Comparison of ENCODE assay signal across 14 cellular contexts in the genomic region with DNA sequence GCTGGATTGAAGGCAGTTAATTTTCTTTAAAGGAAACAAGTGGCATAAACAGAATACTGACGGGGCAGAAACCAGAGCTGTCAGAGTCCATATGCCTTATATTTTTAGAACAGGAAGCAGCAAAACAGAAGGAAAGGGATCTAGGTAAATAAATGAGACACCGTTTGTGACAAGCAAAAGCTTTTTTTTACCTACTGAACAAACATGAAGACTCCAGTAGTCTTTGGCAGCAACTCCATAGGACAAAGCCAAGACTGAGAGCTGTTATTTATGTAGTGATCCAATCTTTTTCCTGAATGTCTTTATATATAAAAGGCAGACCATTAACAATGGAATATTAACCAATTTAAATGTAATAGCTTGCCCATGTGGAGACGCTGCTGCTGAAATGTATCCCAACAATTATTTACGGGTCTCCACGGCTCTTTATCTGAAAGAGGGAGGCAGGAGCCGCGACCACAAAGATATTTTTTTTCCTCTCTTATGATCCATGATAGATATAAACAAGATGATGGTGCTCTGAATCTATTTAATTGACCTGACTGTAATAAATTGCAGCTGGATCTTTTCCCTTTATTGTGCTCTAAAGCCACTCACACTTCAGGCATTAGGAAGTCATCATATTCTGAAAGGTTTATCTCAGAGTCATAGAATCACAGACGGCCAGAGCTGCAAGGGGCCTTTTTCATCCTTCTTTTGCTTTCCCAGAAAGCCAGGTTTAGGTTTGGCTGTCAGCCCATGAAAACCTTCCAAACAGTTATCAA.
DNase-seq lines count a peak whose midpoint lies in the region; ATAC-seq and TF ChIP-seq lines count a peak whose summit lies in the region.
"Had no signal": no experiment of that assay in that cellular context is flagged by ENCODE, and none has a peak within 500 bp of the region (broad histone marks: within the 10 kb centered on the region; RNA-seq: fewer than 3 reads in every experiment).

No MANE protein-coding gene starts in this region.

- H3K9me3 Mint-ChIP-seq in activated CD8-positive, alpha-beta T cell treated with anti-CD3 and anti-CD28 coated beads for 36 hours: no peaks in the 10 kb centered on the region
- H3K9me3 Mint-ChIP-seq: activated CD4-positive, alpha-beta T cell treated with anti-CD3 and anti-CD28 coated beads, Interleukin-2, amount 10 ng/mL, durations not matched to agents 24 days and 14 days had no signal

- 11% methylated on average over 8 of the region's 8 CpGs for WGBS in prostate gland

- H3K36me3 ChIP-seq in prostate gland: no peaks in the 10 kb centered on the region
- H3K36me3 ChIP-seq: ovary had no signal

- H3K9me3 ChIP-seq in prostate gland: no peaks in the 10 kb centered on the region
- H3K9me3 ChIP-seq: A549, ovary had no signal

- no peak overlapping the region for H3K4me3 Mint-ChIP-seq in activated CD8-positive, alpha-beta T cell treated with anti-CD3 and anti-CD28 coated beads for 36 hours
- H3K4me3 Mint-ChIP-seq: activated CD4-positive, alpha-beta T cell treated with anti-CD3 and anti-CD28 coated beads, Interleukin-2, amount 10 ng/mL, durations not matched to agents 24 days and 14 days; activated T-cell treated with anti-CD3 and anti-CD28 coated beads, Interleukin-2, amount 50 U/mL, for 4 hours had no signal

- POLR2A ChIA-PET in activated CD8-positive, alpha-beta T cell treated with anti-CD3 and anti-CD28 coated beads for 36 hours (lab: Charles Lee): no interaction called here

- CTCF ChIA-PET in activated CD8-positive, alpha-beta T cell treated with anti-CD3 and anti-CD28 coated beads for 36 hours (lab: Charles Lee): no interaction called here

- peak; percentile 15 for DNase-seq in NCI-H187 treated with DMSO at 0.1 percent for 48 hours (lab: John Stamatoyannopoulos, UW)
- DNase-seq in NCI-H187 (lab: John Stamatoyannopoulos, UW): no peak
- peak; percentile 55 for DNase-seq in NCI-H345 (lab: John Stamatoyannopoulos, UW)
- peak; percentile 89 for DNase-seq in cerebellar cortex (ENCODE audit: low spot score)
- DNase-seq in prostate gland (ENCODE audit: low spot score): peak; percentile 71
- no peak for DNase-seq in activated CD8-positive, alpha-beta T cell treated with anti-CD3 and anti-CD28 coated beads for 36 hours
- DNase-seq in activated T-cell treated with anti-CD3 and anti-CD28 coated beads, Interleukin-2, amount 50 U/mL, for 1 hour: no peak
- DNase-seq: activated CD4-positive, alpha-beta T cell treated with anti-CD3 and anti-CD28 coated beads, Interleukin-2, amount 10 ng/mL, durations not matched to agents 24 days and 14 days; activated T-cell treated with anti-CD3 and anti-CD28 coated beads, Interleukin-2, amount 50 U/mL, for 4 hours; KBM-7; mesendoderm; ovary had no signal

- H3K27ac ChIP-seq in prostate gland: peak overlapping the region in 1 of 2 donors; percentile 19
- H3K27ac ChIP-seq: A549, ovary had no signal

- intact Hi-C loops in prostate gland (cut with DNase I): no loop called here
- intact Hi-C loops in activated CD8-positive, alpha-beta T cell treated with anti-CD3 and anti-CD28 coated beads for 36 hours (cut with micrococcal nuclease): no loop called here

- H3K27me3 Mint-ChIP-seq in activated CD8-positive, alpha-beta T cell treated with anti-CD3 and anti-CD28 coated beads for 36 hours: no peaks in the 10 kb centered on the region
- H3K27me3 Mint-ChIP-seq: activated CD4-positive, alpha-beta T cell treated with anti-CD3 and anti-CD28 coated beads, Interleukin-2, amount 10 ng/mL, durations not matched to agents 24 days and 14 days had no signal

- no peak for TF ChIP-seq POLR2A in prostate gland (IDR thresholded peaks at IDR 0.05)

- no peak for TF ChIP-seq CTCF in prostate gland (IDR thresholded peaks at IDR 0.05)
- TF ChIP-seq CTCF in activated CD8-positive, alpha-beta T cell treated with anti-CD3 and anti-CD28 coated beads for 36 hours (IDR thresholded peaks at IDR 0.05): no peak

- H3K36me3 Mint-ChIP-seq in activated CD8-positive, alpha-beta T cell treated with anti-CD3 and anti-CD28 coated beads for 36 hours (ENCODE audit: low read depth): no peaks in the 10 kb centered on the region

- no peak overlapping the region for H3K27ac Mint-ChIP-seq in activated CD8-positive, alpha-beta T cell treated with anti-CD3 and anti-CD28 coated beads for 36 hours
- H3K27ac Mint-ChIP-seq: activated CD4-positive, alpha-beta T cell treated with anti-CD3 and anti-CD28 coated beads, Interleukin-2, amount 10 ng/mL, durations not matched to agents 24 days and 14 days had no signal

- no peaks in the 10 kb centered on the region for H3K4me1 Mint-ChIP-seq in activated CD8-positive, alpha-beta T cell treated with anti-CD3 and anti-CD28 coated beads for 36 hours (ENCODE audit: low read depth)
- H3K4me1 Mint-ChIP-seq: activated CD4-positive, alpha-beta T cell treated with anti-CD3 and anti-CD28 coated beads, Interleukin-2, amount 10 ng/mL, durations not matched to agents 24 days and 14 days had no signal

- H3K4me3 ChIP-seq in prostate gland: no peak overlapping the region
- H3K4me3 ChIP-seq: A549, ovary had no signal

- no peak for ATAC-seq in activated CD8-positive, alpha-beta T cell treated with anti-CD3 and anti-CD28 coated beads for 36 hours
- no peak for ATAC-seq in HG03196 (IDR thresholded peaks at IDR 0.05; ENCODE audit: unreplicated experiment)
- ATAC-seq: A549; activated T-cell treated with anti-CD3 and anti-CD28 coated beads, Interleukin-2, amount 50 U/mL, for 4 hours had no signal

- no peaks in the 10 kb centered on the region for H3K4me1 ChIP-seq in prostate gland (replicated peaks)
- H3K4me1 ChIP-seq: A549 had no signal

- H3K27me3 ChIP-seq in prostate gland (replicated peaks; ENCODE audit: insufficient read depth): no peaks in the 10 kb centered on the region
- H3K27me3 ChIP-seq: ovary had no signal

Comparison
In these comparisons a context has a peak if more than half of its experiments do, and no peak if none do; other contexts are left out.
1. DNase-seq: peak in NCI-H187 treated with DMSO at 0.1 percent for 48 hours (single experiment), NCI-H345 (single experiment), cerebellar cortex (single experiment) and prostate gland (single experiment); none in NCI-H187 (0 of 2), activated CD8-positive, alpha-beta T cell treated with anti-CD3 and anti-CD28 coated beads for 36 hours (single experiment) and activated T-cell treated with anti-CD3 and anti-CD28 coated beads, Interleukin-2, amount 50 U/mL, for 1 hour (single experiment).